In the genomic region with DNA sequence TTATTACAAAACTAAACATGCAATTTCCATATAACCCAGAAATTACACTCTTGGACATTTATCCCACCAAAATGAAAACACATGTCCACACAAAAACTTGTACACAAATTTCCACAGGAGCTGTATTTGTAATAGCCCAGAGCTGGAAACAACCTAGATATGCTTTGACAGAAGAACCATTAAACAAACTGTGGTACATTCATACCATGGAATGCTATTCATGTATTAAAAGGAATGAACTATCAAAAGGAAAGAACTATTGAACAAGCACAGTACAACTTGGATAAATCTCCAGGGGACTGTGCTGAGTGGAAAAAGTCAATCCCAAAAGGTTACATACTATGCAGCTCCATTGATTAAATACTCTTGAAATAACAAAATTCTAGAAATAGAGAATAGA, we compare ENCODE assay signal across 21 cellular contexts. TPM values are rescaled to one million over a fixed set of nuclear protein-coding genes. Genes with fewer than 3 reads are reported as not detected.
A peak's percentile ranks its signal among the peaks of the same experiment; 100 is the strongest.
DNase-seq lines count a peak whose midpoint lies in the region; ATAC-seq, FAIRE-seq and TF ChIP-seq lines count a peak whose summit lies in the region.
"Had no signal": no experiment of that assay in that cellular context is flagged by ENCODE, and none has a peak within 500 bp of the region (broad histone marks: within the 10 kb centered on the region; RNA-seq: fewer than 3 reads in every experiment).

No MANE protein-coding gene starts in this region.

- H3K9me1 ChIP-seq in IMR-90 (ENCODE audit: insufficient read depth, low read length): no peaks in the 10 kb centered on the region

- H3K27ac ChIP-seq in IMR-90 (ENCODE audit: insufficient read depth, low read length) (no peak overlapping the region), kidney (ENCODE audit: low read depth in 2 of 2, low read length in 2 of 2) (no peak overlapping the region)
- H3K27ac ChIP-seq: 22Rv1; A549; BLaER1 treated with 17β-estradiol and CSF1 and Interleukin-3, amounts not matched to agents 10 nM and 100 nM; C4-2B had no signal

- H2AFZ ChIP-seq in IMR-90 (replicated peaks; ENCODE audit: low read length, poor library complexity): no peak overlapping the region

- H3K56ac ChIP-seq in IMR-90 (ENCODE audit: extremely low read depth, insufficient read depth, low read length): no peak overlapping the region

- H3K14ac ChIP-seq in IMR-90 (replicated peaks; ENCODE audit: low read depth, low read length): no peak overlapping the region

- no peak for TF ChIP-seq CTCF in IMR-90 (conservative IDR thresholded peaks at IDR 0.05; ENCODE audit: low read depth, low read length)
- no peak for TF ChIP-seq CTCF in lower leg skin (IDR thresholded peaks at IDR 0.05)
- TF ChIP-seq CTCF in kidney (IDR thresholded peaks at IDR 0.05; ENCODE audit: borderline replicate concordance, extremely low read depth, insufficient read depth): no peak

- H3K4me3 ChIP-seq in IMR-90 (ENCODE audit: insufficient read depth, low read depth, low read length) (no peak overlapping the region), lower leg skin (ENCODE audit: low read depth, poor library complexity, severe bottlenecking) (no peak overlapping the region), kidney (ENCODE audit: low read length in 2 of 2) (no peak overlapping the region)
- H3K4me3 ChIP-seq: A549; BLaER1 treated with 17β-estradiol and CSF1 and Interleukin-3, amounts not matched to agents 10 nM and 100 nM had no signal

- H2BK120ac ChIP-seq in IMR-90 (ENCODE audit: low read depth, low read length): no peak overlapping the region

- H3K4ac ChIP-seq in IMR-90 (ENCODE audit: low read depth, low read length): no peak overlapping the region

- H3K36me3 ChIP-seq in IMR-90 (ENCODE audit: control insufficient read depth, insufficient read depth, low read length): no peaks in the 10 kb centered on the region
- no peaks in the 10 kb centered on the region for H3K36me3 ChIP-seq in kidney (ENCODE audit: control insufficient read depth in 1 of 2, insufficient read depth in 2 of 2, low read length in 2 of 2)
- H3K36me3 ChIP-seq: BLaER1 treated with 17β-estradiol and CSF1 and Interleukin-3, amounts not matched to agents 10 nM and 100 nM had no signal

- no peaks in the 10 kb centered on the region for H3K79me1 ChIP-seq in IMR-90 (ENCODE audit: low read depth in 1 of 2, low read length in 2 of 2)

- CTCF ChIA-PET in IMR-90 (lab: Yijun Ruan, JAX): interaction anchor here (0.7 to 1.0 kb wide), 2 partner anchors 14 to 47 kb away, joined by 3 read pairs; no protein-coding TSS in a partner anchor

- H3K9me3 ChIP-seq in IMR-90 (ENCODE audit: control insufficient read depth, insufficient read depth, low read length) (no peaks in the 10 kb centered on the region), kidney (ENCODE audit: control insufficient read depth in 1 of 2, low read length in 2 of 2) (no peaks in the 10 kb centered on the region)
- H3K9me3 ChIP-seq: A549; BLaER1 treated with 17β-estradiol and CSF1 and Interleukin-3, amounts not matched to agents 10 nM and 100 nM; Caco-2 had no signal

- no peak overlapping the region for H2AK9ac ChIP-seq in IMR-90 (replicated peaks; ENCODE audit: low read depth, low read length, poor library complexity)

- H3K18ac ChIP-seq in IMR-90 (ENCODE audit: low read depth, low read length): no peak overlapping the region; the same call in 1 of the 2 replicates

- no peak overlapping the region for H3K4me2 ChIP-seq in IMR-90 (ENCODE audit: low read depth, low read length)
- H3K4me2 ChIP-seq: A549; BLaER1 treated with 17β-estradiol and CSF1 and Interleukin-3, amounts not matched to agents 10 nM and 100 nM had no signal

- in situ Hi-C loops in IMR-90 (cut with MboI; ENCODE audit: low sequenced_read_pairs): no loop called here

- no peaks in the 10 kb centered on the region for H3K27me3 ChIP-seq in IMR-90 (ENCODE audit: control insufficient read depth, insufficient read depth, low read length)
- H3K27me3 ChIP-seq: BLaER1 treated with 17β-estradiol and CSF1 and Interleukin-3, amounts not matched to agents 10 nM and 100 nM had no signal

- TF ChIP-seq POLR2A in IMR-90 (IDR thresholded peaks at IDR 0.05; ENCODE audit: low read depth, low read length) (no peak), lower leg skin (IDR thresholded peaks at IDR 0.05) (no peak)

- H3K4me1 ChIP-seq in IMR-90 (ENCODE audit: control insufficient read depth, insufficient read depth, low read length): peaks cover 4% of the 10 kb centered on the region; the same call in 1 of the 2 replicates
- H3K4me1 ChIP-seq in kidney (ENCODE audit: control insufficient read depth in 1 of 2, insufficient read depth in 1 of 2, low read depth in 1 of 2, low read length in 2 of 2): no peaks in the 10 kb centered on the region
- H3K4me1 ChIP-seq: A549; BLaER1 treated with 17β-estradiol and CSF1 and Interleukin-3, amounts not matched to agents 10 nM and 100 nM; Caco-2 had no signal

- DNase-seq in IMR-90 (peak; percentile 1), astrocyte of the hippocampus (ENCODE audit: low read depth, low spot score) (peak; percentile 4), fibroblast of peridontal ligament (ENCODE audit: extremely low read depth) (peak; percentile 21), lower leg skin (ENCODE audit: low spot score in 2 of 2) (no peak), kidney (no peak)
- DNase-seq: AML-193; Caco-2; Calu3; CD4-positive, alpha-beta T cell; CD8-positive, alpha-beta T cell; DMS79 treated with DMSO at 0.1 percent for 48 hours; GF-D8 had no signal

- no peak overlapping the region for H2BK15ac ChIP-seq in IMR-90 (ENCODE audit: low read depth, low read length)

- no peak overlapping the region for H2AK5ac ChIP-seq in IMR-90 (ENCODE audit: low read depth, low read length)

- intact Hi-C loops in IMR-90 (cut with micrococcal nuclease) (no loop called here), lower leg skin (cut with DNase I; ENCODE audit: low total_unique reads) (no loop called here), kidney (cut with DNase I) (no loop called here)

- no peaks in the 10 kb centered on the region for H4K20me1 ChIP-seq in IMR-90 (ENCODE audit: insufficient read depth, low read length)
- H4K20me1 ChIP-seq: BLaER1 treated with 17β-estradiol and CSF1 and Interleukin-3, amounts not matched to agents 10 nM and 100 nM had no signal

- H3K23ac ChIP-seq in IMR-90 (ENCODE audit: low read depth, low read length): no peak overlapping the region

- no peak overlapping the region for H2BK5ac ChIP-seq in IMR-90 (ENCODE audit: low read depth, low read length, poor library complexity, severe bottlenecking)

- no peak overlapping the region for H2BK20ac ChIP-seq in IMR-90 (ENCODE audit: low read depth, low read length)

- POLR2A ChIA-PET in IMR-90 (lab: Charles Lee; ENCODE audit: unreplicated experiment): no interaction called here

- H4K8ac ChIP-seq in IMR-90 (ENCODE audit: low read depth in 2 of 2, low read length in 2 of 2): no peak overlapping the region

- FAIRE-seq in kidney (lab: Jason Lieb, UNC): no peak
- FAIRE-seq: A549, D721Med, G401.6, GM12891, GM19239 had no signal

- no peak overlapping the region for H3K9ac ChIP-seq in IMR-90 (ENCODE audit: low read depth, low read length)
- no peak overlapping the region for H3K9ac ChIP-seq in kidney (ENCODE audit: low read length in 2 of 2)
- H3K9ac ChIP-seq: BLaER1 treated with 17β-estradiol and CSF1 and Interleukin-3, amounts not matched to agents 10 nM and 100 nM had no signal

- peak; percentile 79 for ATAC-seq in IMR-90 (ENCODE audit: low read depth)
- ATAC-seq in HG02642 (IDR thresholded peaks at IDR 0.05; ENCODE audit: poor library complexity, unreplicated experiment): no peak
- ATAC-seq: A549; CD8-positive, alpha-beta T cell had no signal

- TF ChIP-seq RAD21 in IMR-90 (IDR thresholded peaks at IDR 0.05; ENCODE audit: low read length): no peak

- BruUV-seq in IMR-90 (replicated peaks; lab: Mats Ljungman, UMichigan): no TSS peak

- dilution Hi-C loops in IMR-90 (cut with HindIII; ENCODE audit: low sequenced_read_pairs, unreplicated experiment): no loop called here

- H4K5ac ChIP-seq in IMR-90 (ENCODE audit: low read depth, low read length): no peak overlapping the region

- H4K91ac ChIP-seq in IMR-90 (ENCODE audit: insufficient read depth, low read depth, low read length): no peak overlapping the region

TF ChIP-seq in IMR-90, 13 proteins besides CTCF, POLR2A, EP300 and RAD21:
- no peak for TF ChIP-seq CEBPB (IDR thresholded peaks at IDR 0.05; ENCODE audit: low read depth, low read length)
- TF ChIP-seq, protein P1, sequence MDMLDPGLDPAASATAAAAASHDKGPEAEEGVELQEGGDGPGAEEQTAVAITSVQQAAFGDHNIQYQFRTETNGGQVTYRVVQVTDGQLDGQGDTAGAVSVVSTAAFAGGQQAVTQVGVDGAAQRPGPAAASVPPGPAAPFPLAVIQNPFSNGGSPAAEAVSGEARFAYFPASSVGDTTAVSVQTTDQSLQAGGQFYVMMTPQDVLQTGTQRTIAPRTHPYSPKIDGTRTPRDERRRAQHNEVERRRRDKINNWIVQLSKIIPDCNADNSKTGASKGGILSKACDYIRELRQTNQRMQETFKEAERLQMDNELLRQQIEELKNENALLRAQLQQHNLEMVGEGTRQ (IDR thresholded peaks at IDR 0.05; ENCODE audit: low read depth, low read length): no peak
- no peak for TF ChIP-seq NFE2L2 (IDR thresholded peaks at IDR 0.05; ENCODE audit: low read depth, low read length)
- TF ChIP-seq RCOR1 (IDR thresholded peaks at IDR 0.05; ENCODE audit: insufficient replicate concordance, low read length): no peak
- no peak for TF ChIP-seq MXI1 (IDR thresholded peaks at IDR 0.05; ENCODE audit: borderline replicate concordance, low read depth, low read length)
- TF ChIP-seq FOS (IDR thresholded peaks at IDR 0.05; ENCODE audit: low read depth, low read length): no peak

RNA-seq across cellular contexts. Expression of a gene that starts 35.8 kb away (rescaled TPM):
- total RNA-seq in IMR-90 (2012; rRNA removed) (45.3 and 107 TPM in 2 replicates), lower leg skin (10 to 100 TPM; 20.8 to 48.2 (median 38.8) TPM), kidney (65.1 TPM)
- polyA plus RNA-seq in IMR-90 (2012; rRNA removed) (32.7 and 41.0 TPM in 2 replicates), kidney (ENCODE audit: insufficient read depth, low read depth, low replicate concordance) (60.5 TPM)
- polyA plus RNA-seq in IMR-90 (2012; cell fraction: cytosol; rRNA removed): 2.9 and 4.6 TPM in 2 replicates
- 0.61 and 14.9 TPM in 2 replicates for polyA plus RNA-seq in IMR-90 (2012; cell fraction: nucleus; rRNA removed; ENCODE audit: low replicate concordance)

Comparison
In these comparisons a context has a peak if more than half of its experiments do, and no peak if none do; other contexts are left out.
1. DNase-seq: peak in IMR-90 (single experiment), astrocyte of the hippocampus (single experiment) and fibroblast of peridontal ligament (single experiment); none in lower leg skin (0 of 2) and kidney (single experiment).